In the genomic region with DNA sequence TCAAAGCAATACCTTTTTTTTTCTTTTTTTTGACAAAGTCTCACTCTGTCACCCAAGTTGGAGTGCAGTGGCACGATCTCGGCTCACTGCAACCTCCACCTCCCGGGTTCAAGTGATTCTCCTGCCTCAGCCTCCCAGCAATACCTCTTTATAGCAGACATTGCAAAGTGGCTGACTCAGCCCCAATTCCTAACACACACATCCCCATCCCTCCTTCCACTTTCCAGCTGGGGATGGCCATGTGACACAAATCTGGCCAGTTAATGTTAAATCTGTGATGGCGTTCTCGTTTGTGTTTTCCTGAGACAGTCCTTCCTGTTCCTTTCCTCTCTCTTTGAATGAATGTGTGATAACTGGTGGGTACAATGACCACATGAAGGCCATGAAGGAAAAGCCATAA, we compare ENCODE assay signal across 13 cellular contexts.
DNase-seq lines count a peak whose midpoint lies in the region; ATAC-seq and TF ChIP-seq lines count a peak whose summit lies in the region.
"Had no signal": no experiment of that assay in that cellular context is flagged by ENCODE, and none has a peak within 500 bp of the region (broad histone marks: within the 10 kb centered on the region; RNA-seq: fewer than 3 reads in every experiment).

No MANE protein-coding gene starts in this region.

- no TSS peak for BruUV-seq in PC-3 (replicated peaks; lab: Mats Ljungman, UMichigan)

- H3K27me3 ChIP-seq in adipocyte (replicated peaks; ENCODE audit: control insufficient read depth, insufficient read depth, low read length) (no peaks in the 10 kb centered on the region), mesenchymal stem cell (ENCODE audit: control insufficient read depth in 1 of 2, insufficient read depth in 1 of 2, low read length in 2 of 2) (no peaks in the 10 kb centered on the region), thyroid gland (no peaks in the 10 kb centered on the region), Peyer's patch (no peaks in the 10 kb centered on the region), PC-3 (ENCODE audit: low read length) (no peaks in the 10 kb centered on the region)
- H3K27me3 ChIP-seq: BLaER1 had no signal

- no peaks in the 10 kb centered on the region for H3K79me1 ChIP-seq in mesenchymal stem cell (replicated peaks; ENCODE audit: low read length, poor library complexity, severe bottlenecking)

- no peak overlapping the region for H3K23ac ChIP-seq in mesenchymal stem cell (ENCODE audit: low read length in 2 of 2)

- H2BK5ac ChIP-seq in mesenchymal stem cell (ENCODE audit: low read depth, low read length, poor library complexity, severe bottlenecking): no peak overlapping the region

- DNase-seq in adipocyte (ENCODE audit: low read depth) (no peak), fibroblast of pulmonary artery (ENCODE audit: low read depth) (peak; percentile 42), mesenchymal stem cell (no peak), thyroid gland (no peak), Peyer's patch (no peak), PC-3 (no peak)
- DNase-seq: CD8-positive, alpha-beta memory T cell; Karpas-422; MM.1S; SHP77 treated with DMSO at 0.1 percent for 48 hours had no signal

- H3K4me2 ChIP-seq in mesenchymal stem cell (ENCODE audit: low read length, poor library complexity, severe bottlenecking) (no peak overlapping the region), PC-3 (ENCODE audit: low read length) (no peak overlapping the region)
- H3K4me2 ChIP-seq: BLaER1, GM23338 had no signal

- H3K27ac ChIP-seq in mesenchymal stem cell (ENCODE audit: low read length, poor library complexity, severe bottlenecking): no peak overlapping the region
- H3K27ac ChIP-seq in thyroid gland: peak overlapping the region; percentile 56 to 86 (median 78)
- H3K27ac ChIP-seq in Peyer's patch: no peak overlapping the region
- H3K27ac ChIP-seq in PC-3 (ENCODE audit: low read length): no peak overlapping the region
- H3K27ac ChIP-seq: BLaER1 had no signal

- 91% methylated on average over 5 of the region's 5 CpGs for WGBS in mesenchymal stem cell
- WGBS in thyroid gland, 2 donors: 70 to 73% methylated on average over 5 of the region's 5 CpGs

- intact Hi-C loops in thyroid gland (cut with DNase I) (loop anchor here (10.0 kb wide), 1 partner anchor 63 kb away; no protein-coding TSS in a partner anchor), PC-3 (cut with micrococcal nuclease) (no loop called here)

- no peak overlapping the region for H2BK120ac ChIP-seq in mesenchymal stem cell (ENCODE audit: low read depth, low read length)

- H3K79me2 ChIP-seq in PC-3 (ENCODE audit: low read length): no peaks in the 10 kb centered on the region

- no peak overlapping the region for H3K18ac ChIP-seq in mesenchymal stem cell (ENCODE audit: low read depth in 1 of 2, low read length in 2 of 2)

- TF ChIP-seq POLR2A in thyroid gland (IDR thresholded peaks at IDR 0.05): no peak
- no peak for TF ChIP-seq POLR2A in Peyer's patch (IDR thresholded peaks at IDR 0.05)

- no peak overlapping the region for H3K14ac ChIP-seq in mesenchymal stem cell (ENCODE audit: low read length in 2 of 2)

- no peaks in the 10 kb centered on the region for H3F3A ChIP-seq in PC-3 (ENCODE audit: low read length, unreplicated experiment)

- no peak for TF ChIP-seq CTCF in fibroblast of pulmonary artery (IDR thresholded peaks at IDR 0.05; ENCODE audit: low read length, missing control alignments)
- TF ChIP-seq CTCF in thyroid gland (IDR thresholded peaks at IDR 0.05): no peak
- TF ChIP-seq CTCF in Peyer's patch (IDR thresholded peaks at IDR 0.05): no peak
- TF ChIP-seq CTCF in PC-3 (conservative IDR thresholded peaks at IDR 0.05; ENCODE audit: low read depth, low read length): no peak

- CTCF ChIA-PET in PC-3 (lab: Charles Lee): no interaction called here

- H4K91ac ChIP-seq in mesenchymal stem cell (ENCODE audit: low read length): no peak overlapping the region

- H3K9me2 ChIP-seq in PC-3 (replicated peaks; ENCODE audit: low read length): no peaks in the 10 kb centered on the region

- no peak overlapping the region for H2AK5ac ChIP-seq in mesenchymal stem cell (ENCODE audit: low read length, severe bottlenecking)

- POLR2A ChIA-PET in PC-3 (lab: Charles Lee; ENCODE audit: unreplicated experiment): no interaction called here

- no peak overlapping the region for H2AFZ ChIP-seq in mesenchymal stem cell (ENCODE audit: low read depth, low read length)
- no peak overlapping the region for H2AFZ ChIP-seq in PC-3 (ENCODE audit: low read length)
- H2AFZ ChIP-seq: GM23338 had no signal

- peaks cover 48% of the 10 kb centered on the region for H3K4me1 ChIP-seq in adipocyte (ENCODE audit: control insufficient read depth, insufficient read depth, low read length)
- peaks cover 7% of the 10 kb centered on the region for H3K4me1 ChIP-seq in mesenchymal stem cell (ENCODE audit: control insufficient read depth, insufficient read depth, low read depth, low read length)
- peaks cover 30 to 42% of the 10 kb centered on the region in 2 donors for H3K4me1 ChIP-seq in thyroid gland
- H3K4me1 ChIP-seq in Peyer's patch: peaks cover 0 to 30% (median 0%) of the 10 kb centered on the region in 4 donors
- H3K4me1 ChIP-seq in PC-3 (ENCODE audit: insufficient read depth, low read length): no peaks in the 10 kb centered on the region

- H3K4ac ChIP-seq in mesenchymal stem cell (ENCODE audit: low read depth in 1 of 2, low read length in 2 of 2): no peak overlapping the region

- H3K9me3 ChIP-seq in adipocyte (ENCODE audit: control insufficient read depth, low read length): peaks cover 3% of the 10 kb centered on the region
- peaks cover 5% of the 10 kb centered on the region for H3K9me3 ChIP-seq in mesenchymal stem cell (ENCODE audit: control insufficient read depth, low read length)
- H3K9me3 ChIP-seq in thyroid gland: no peaks in the 10 kb centered on the region
- H3K9me3 ChIP-seq in Peyer's patch: peaks cover 0 to 15% (median 4%) of the 10 kb centered on the region in 4 donors
- no peaks in the 10 kb centered on the region for H3K9me3 ChIP-seq in PC-3 (ENCODE audit: low read length)

- H2BK15ac ChIP-seq in mesenchymal stem cell (ENCODE audit: low read depth, poor library complexity, severe bottlenecking): no peak overlapping the region

- H3K9ac ChIP-seq in adipocyte (ENCODE audit: low read length): peak overlapping the region; percentile 28
- H3K9ac ChIP-seq in mesenchymal stem cell (ENCODE audit: low read length): peak overlapping the region; percentile 41
- no peak overlapping the region for H3K9ac ChIP-seq in PC-3 (ENCODE audit: low read length)
- H3K9ac ChIP-seq: BLaER1 had no signal

- no peaks in the 10 kb centered on the region for H3K36me3 ChIP-seq in adipocyte (ENCODE audit: control insufficient read depth, insufficient read depth, low read length, severe bottlenecking)
- no peaks in the 10 kb centered on the region for H3K36me3 ChIP-seq in mesenchymal stem cell (ENCODE audit: control insufficient read depth in 1 of 2, insufficient read depth in 2 of 2, low read depth in 1 of 2, low read length in 2 of 2)
- H3K36me3 ChIP-seq in thyroid gland: no peaks in the 10 kb centered on the region
- no peaks in the 10 kb centered on the region for H3K36me3 ChIP-seq in Peyer's patch
- H3K36me3 ChIP-seq in PC-3 (ENCODE audit: low read depth, low read length): no peaks in the 10 kb centered on the region
- H3K36me3 ChIP-seq: BLaER1 had no signal

- no peaks in the 10 kb centered on the region for H4K20me1 ChIP-seq in PC-3 (ENCODE audit: low read length)
- H4K20me1 ChIP-seq: BLaER1 had no signal

- peak overlapping the region; percentile 4 for H3K4me3 ChIP-seq in adipocyte (ENCODE audit: low read length)
- H3K4me3 ChIP-seq in fibroblast of pulmonary artery (replicated peaks; ENCODE audit: low read depth, low read length): no peak overlapping the region
- H3K4me3 ChIP-seq in mesenchymal stem cell (ENCODE audit: insufficient read depth in 1 of 2, low read depth in 1 of 2, low read length in 2 of 2): no peak overlapping the region
- no peak overlapping the region for H3K4me3 ChIP-seq in thyroid gland (replicated peaks in 1 of 3)
- H3K4me3 ChIP-seq in Peyer's patch: no peak overlapping the region
- no peak overlapping the region for H3K4me3 ChIP-seq in PC-3 (ENCODE audit: low read length)
- H3K4me3 ChIP-seq: BLaER1, GM23338 had no signal

- no peak overlapping the region for H4K8ac ChIP-seq in mesenchymal stem cell (ENCODE audit: low read length)

- no peak overlapping the region for H2BK12ac ChIP-seq in mesenchymal stem cell (ENCODE audit: low read length in 2 of 2)

- ATAC-seq in GM21367 (IDR thresholded peaks at IDR 0.05; ENCODE audit: unreplicated experiment) (no peak), PC-3 (no peak)
- ATAC-seq: GM23338 had no signal

Comparison
In these comparisons a context has a peak if more than half of its experiments do, and no peak if none do; other contexts are left out.
1. H3K27ac ChIP-seq: peak in thyroid gland (3 of 3); none in mesenchymal stem cell (single experiment), Peyer's patch (0 of 4) and PC-3 (single experiment).